ENCODE assay signal across 14 cellular contexts in the genomic region with DNA sequence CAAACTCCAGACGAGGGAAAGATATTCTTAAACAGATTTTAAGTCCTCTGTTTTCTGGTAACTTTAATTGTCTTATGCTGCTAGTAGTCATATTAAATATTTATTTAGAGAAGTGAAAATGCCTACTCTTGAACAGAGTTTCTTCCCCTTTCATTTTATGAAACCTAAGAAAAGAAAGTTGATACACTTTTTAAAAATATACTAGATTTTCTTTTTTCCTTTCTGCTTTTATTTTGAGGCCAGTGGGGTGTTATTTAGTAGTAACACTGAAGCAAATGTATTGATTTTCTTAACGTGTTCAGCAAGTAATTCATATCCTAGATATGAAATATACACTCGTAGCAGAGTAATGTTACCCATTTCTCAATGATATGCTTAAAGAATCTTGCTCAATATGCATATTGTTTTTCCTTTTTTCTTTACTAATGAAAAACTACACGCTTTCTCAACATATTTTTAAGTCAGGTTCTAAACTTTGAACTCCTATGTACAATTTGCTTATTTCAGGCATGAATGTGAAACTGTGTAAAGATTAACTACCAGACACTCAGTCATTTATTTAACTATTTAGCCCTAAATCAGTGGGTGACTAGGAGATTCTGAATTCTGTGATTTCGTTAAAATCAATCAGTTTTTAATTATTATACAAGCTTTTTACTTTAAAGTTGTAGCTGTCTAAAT. TPM values are rescaled to one million over a fixed set of nuclear protein-coding genes. Genes with fewer than 3 reads are reported as not detected.
DNase-seq lines count a peak whose midpoint lies in the region; ATAC-seq and TF ChIP-seq lines count a peak whose summit lies in the region.
"Had no signal": no experiment of that assay in that cellular context is flagged by ENCODE, and none has a peak within 500 bp of the region (broad histone marks: within the 10 kb centered on the region; RNA-seq: fewer than 3 reads in every experiment).

No MANE protein-coding gene starts in this region.

- no peak for TF ChIP-seq POLR2A in Peyer's patch (IDR thresholded peaks at IDR 0.05)
- no peak for TF ChIP-seq POLR2A in thyroid gland (IDR thresholded peaks at IDR 0.05)

- no peaks in the 10 kb centered on the region for H3K4me1 ChIP-seq in Peyer's patch
- no peaks in the 10 kb centered on the region for H3K4me1 ChIP-seq in psoas muscle
- H3K4me1 ChIP-seq in thyroid gland: peaks cover 0 to 5% of the 10 kb centered on the region in 2 donors

- peak overlapping the region in 3 of 4 donors; percentile 16 to 17 (median 16) for H3K4me3 ChIP-seq in Peyer's patch
- peak overlapping the region; percentile 19 for H3K4me3 ChIP-seq in psoas muscle
- H3K4me3 ChIP-seq in thyroid gland (replicated peaks in 1 of 3): no peak overlapping the region

- no peaks in the 10 kb centered on the region for H3K9me3 ChIP-seq in Peyer's patch
- H3K9me3 ChIP-seq in psoas muscle: no peaks in the 10 kb centered on the region
- H3K9me3 ChIP-seq in thyroid gland: no peaks in the 10 kb centered on the region

- H3K27ac ChIP-seq in Peyer's patch (peak overlapping the region in 2 of 4 donors; percentile 59 to 72), psoas muscle (no peak overlapping the region), thyroid gland (no peak overlapping the region)

- 65 to 70% (median 68%) methylated on average over 5 of the region's 5 CpGs for WGBS in psoas muscle, 3 donors
- 78 to 82% methylated on average over 5 of the region's 5 CpGs for WGBS in thyroid gland, 2 donors

- DNase-seq in Peyer's patch (no peak), psoas muscle (no peak), middle frontal gyrus (ENCODE audit: extremely low spot score, low spot score) (no peak), HuH-7 (ENCODE audit: low spot score) (no peak), posterior cingulate gyrus (no peak), thyroid gland (no peak)
- DNase-seq: activated T-cell treated with anti-CD3 and anti-CD28 coated beads for 4 hours; DMS153; glutamatergic neuron; naive thymus-derived CD8-positive, alpha-beta T cell; NCI-H510A; T-helper 2 cell had no signal

- H3K27me3 ChIP-seq in Peyer's patch: no peaks in the 10 kb centered on the region
- H3K27me3 ChIP-seq in psoas muscle (ENCODE audit: insufficient read depth in 3 of 3, low read length in 2 of 3): no peaks in the 10 kb centered on the region
- no peaks in the 10 kb centered on the region for H3K27me3 ChIP-seq in thyroid gland

- intact Hi-C loops in psoas muscle (cut with DNase I) (no loop called here), posterior cingulate gyrus (cut with DNase I) (no loop called here), thyroid gland (cut with DNase I) (no loop called here)

- H3K36me3 ChIP-seq in Peyer's patch (no peaks in the 10 kb centered on the region), psoas muscle (ENCODE audit: insufficient read depth in 1 of 2, low read depth in 1 of 2) (no peaks in the 10 kb centered on the region), thyroid gland (no peaks in the 10 kb centered on the region)

- peak; percentile 20 for ATAC-seq in GM18868 (IDR thresholded peaks at IDR 0.05; ENCODE audit: unreplicated experiment)
- peak; percentile 39 for ATAC-seq in HG02798 (IDR thresholded peaks at IDR 0.05; ENCODE audit: poor library complexity, unreplicated experiment)
- no peak for ATAC-seq in psoas muscle
- ATAC-seq: naive thymus-derived CD8-positive, alpha-beta T cell had no signal

- TF ChIP-seq CTCF in Peyer's patch (IDR thresholded peaks at IDR 0.05) (no peak), psoas muscle (IDR thresholded peaks at IDR 0.05) (no peak), thyroid gland (IDR thresholded peaks at IDR 0.05) (no peak)

RNA-seq across cellular contexts. Expression of a gene that starts 0.7 kb away (rescaled TPM):
- 10 to 100 TPM in 1 of 4 donors, 1 to 10 TPM in 2, under 1 TPM in 1; 0.53 to 25.6 (median 2.5) TPM for total RNA-seq in Peyer's patch
- under 1 TPM; 0.17 to 0.69 (median 0.42) TPM for total RNA-seq in psoas muscle
- polyA plus RNA-seq in psoas muscle: under 1 TPM; 0.10 to 0.43 (median 0.11) TPM
- 1 to 10 TPM in 3 of 4 donors, under 1 TPM in 1; 0.93 to 7.8 (median 4.5) TPM for total RNA-seq in thyroid gland

Comparison
In these comparisons a context has a peak if more than half of its experiments do, and no peak if none do; other contexts are left out.
1. ATAC-seq: peak in GM18868 (single experiment) and HG02798 (single experiment); none in psoas muscle (0 of 4).
2. H3K4me3 ChIP-seq: peak in Peyer's patch (3 of 4) and psoas muscle (single experiment); none in thyroid gland (0 of 3).